In genomic region chr7:16647435-16647960, GRCh38 we compare ENCODE assay signal across 8 cellular contexts. TPM values are rescaled to one million over a fixed set of nuclear protein-coding genes. Genes with fewer than 3 reads are reported as not detected.
DNase-seq lines count a peak whose midpoint lies in the region; ATAC-seq and TF ChIP-seq lines count a peak whose summit lies in the region.

No MANE protein-coding gene starts in this region.

- no peaks in the 10 kb centered on the region for H3K9me3 ChIP-seq in T-helper 17 cell (ENCODE audit: control insufficient read depth, low read length, poor library complexity, severe bottlenecking)

- peak overlapping the region; percentile 49 for H3K27ac ChIP-seq in substantia nigra (ENCODE audit: low read depth, low read length, poor library complexity, severe bottlenecking)

- H3K4me3 Mint-ChIP-seq in activated T-cell treated with anti-CD3 and anti-CD28 coated beads, Interleukin-2, amount 50 U/mL, for 4 hours, result peak overlapping the region; percentile 94
- H3K4me3 Mint-ChIP-seq in T-helper 17 cell, result peak overlapping the region; percentile 100

- H3K27ac Mint-ChIP-seq in T-helper 17 cell, result peak overlapping the region; percentile 97

- H3K27me3 Mint-ChIP-seq in activated T-cell treated with anti-CD3 and anti-CD28 coated beads, Interleukin-2, amount 50 U/mL, for 4 hours (ENCODE audit: low read depth), result no peaks in the 10 kb centered on the region
- H3K27me3 Mint-ChIP-seq in T-helper 17 cell, result no peaks in the 10 kb centered on the region

- H3K4me1 Mint-ChIP-seq in activated T-cell treated with anti-CD3 and anti-CD28 coated beads, Interleukin-2, amount 50 U/mL, for 4 hours (ENCODE audit: low read depth), result peaks cover 71% of the 10 kb centered on the region
- peaks cover 61% of the 10 kb centered on the region for H3K4me1 Mint-ChIP-seq in T-helper 17 cell

- ATAC-seq in activated T-cell treated with anti-CD3 and anti-CD28 coated beads, Interleukin-2, amount 50 U/mL, for 4 hours, result no peak
- no peak for ATAC-seq in T-helper 17 cell
- no peak for ATAC-seq in GM21447 (IDR thresholded peaks at IDR 0.05; ENCODE audit: unreplicated experiment)

- H3K9me3 Mint-ChIP-seq in activated T-cell treated with anti-CD3 and anti-CD28 coated beads, Interleukin-2, amount 50 U/mL, for 4 hours, result no peaks in the 10 kb centered on the region

- no peak for DNase-seq in activated T-cell treated with anti-CD3 and anti-CD28 coated beads, Interleukin-2, amount 50 U/mL, for 4 hours
- no peak for DNase-seq in activated T-cell treated with anti-CD3 and anti-CD28 coated beads, Interleukin-2, amount 50 U/mL, for 1 hour
- DNase-seq in T-helper 17 cell, result no peak
- no peak for DNase-seq in foreskin fibroblast
- DNase-seq in substantia nigra (lab: John Stamatoyannopoulos, UW), result no peak
- no peak for DNase-seq in GM19240 (ENCODE audit: insufficient read length, low spot score)
- no peak for DNase-seq in GM10248 (ENCODE audit: extremely low spot score)

- peaks cover 22% of the 10 kb centered on the region for H3K36me3 Mint-ChIP-seq in activated T-cell treated with anti-CD3 and anti-CD28 coated beads, Interleukin-2, amount 50 U/mL, for 4 hours (ENCODE audit: insufficient read depth)
- peaks cover 2% of the 10 kb centered on the region for H3K36me3 Mint-ChIP-seq in T-helper 17 cell (ENCODE audit: low read depth)

- POLR2A ChIA-PET in GM10248 (lab: Yijun Ruan, JAX), result no interaction called here

- H3K4me3 ChIP-seq in foreskin fibroblast (ENCODE audit: low read depth in 1 of 2, low read length in 2 of 2), result peak overlapping the region; percentile 71 to 76

- TF ChIP-seq CTCF in foreskin fibroblast (IDR thresholded peaks at IDR 0.05; ENCODE audit: low read depth, low read length) (no peak), GM10248 (IDR thresholded peaks at IDR 0.05; ENCODE audit: control extremely low read depth, extremely low read depth, low read depth, missing control alignments) (no peak)

- CTCF ChIA-PET in GM10248 (lab: Yijun Ruan, JAX), result no interaction called here

RNA-seq across cellular contexts. Expression of gene BZW2, which starts 1.5 kb away (rescaled TPM):
- 100 to 1,000 TPM; 116 to 135 (median 127) TPM for total RNA-seq in activated T-cell treated with anti-CD3 and anti-CD28 coated beads, Interleukin-2, amount 50 U/mL, for 4 hours
- total RNA-seq in T-helper 17 cell, result 10 to 100 TPM; 24.0 to 29.4 TPM

RNA-seq across cellular contexts. Expression of gene ANKMY2, which starts 1.9 kb away (rescaled TPM):
- total RNA-seq in activated T-cell treated with anti-CD3 and anti-CD28 coated beads, Interleukin-2, amount 50 U/mL, for 4 hours, result 1 to 10 TPM; 5.7 to 7.1 (median 5.7) TPM
- total RNA-seq in T-helper 17 cell, result 1 to 10 TPM; 6.8 to 6.9 TPM
